In the genomic region with DNA sequence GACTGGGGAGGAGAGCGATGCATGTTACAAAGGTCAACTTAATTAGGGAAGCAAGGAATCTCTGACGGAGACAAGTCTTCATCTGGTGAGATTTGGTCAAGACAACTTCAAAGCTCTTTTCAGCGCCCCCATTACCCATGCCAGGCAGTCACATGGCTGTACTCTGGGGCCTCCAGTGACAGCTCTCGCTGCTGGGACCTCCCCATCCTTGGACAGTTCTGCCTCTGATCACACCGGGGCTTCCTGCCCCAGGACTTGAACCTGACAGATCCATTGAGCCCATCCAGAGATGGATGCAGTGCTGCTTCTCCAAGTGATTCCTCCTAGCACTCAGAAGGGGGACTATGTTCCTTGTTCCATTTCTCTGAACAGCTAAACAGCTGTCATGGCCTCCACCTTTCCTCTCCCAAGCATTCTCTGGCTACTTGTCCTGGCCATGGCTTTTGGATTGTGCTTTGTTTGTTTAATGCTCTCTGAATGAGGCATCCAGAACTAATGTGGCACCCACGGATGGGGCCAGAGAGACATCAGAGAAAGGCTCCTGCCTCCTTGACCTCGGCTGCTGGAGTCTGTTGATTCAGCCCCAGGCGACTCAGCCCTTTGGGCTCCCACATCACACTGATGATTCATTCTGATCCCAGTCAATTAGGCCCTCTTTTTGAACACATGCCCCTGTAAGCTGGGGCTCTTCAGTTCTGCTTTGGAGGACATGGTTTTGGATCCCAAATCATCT, we compare ENCODE assay signal across 1 cellular context.
TF ChIP-seq lines count a peak whose summit lies in the region.

No MANE protein-coding gene starts in this region.

TF ChIP-seq in HEK293, 187 proteins besides CTCF, POLR2A, EP300 and RAD21 (continued from another document):
- TF ChIP-seq ZNF423 (tag by site-specific recombination; IDR thresholded peaks at IDR 0.05) (no peak), SCRT2 (tag by site-specific recombination; IDR thresholded peaks at IDR 0.05) (no peak), ZNF48 (tag by site-specific recombination; IDR thresholded peaks at IDR 0.05) (no peak), ZNF792 (tag by site-specific recombination; IDR thresholded peaks at IDR 0.05) (no peak), ZNF623 (tag by site-specific recombination; IDR thresholded peaks at IDR 0.05) (no peak)
